In the genomic region with DNA sequence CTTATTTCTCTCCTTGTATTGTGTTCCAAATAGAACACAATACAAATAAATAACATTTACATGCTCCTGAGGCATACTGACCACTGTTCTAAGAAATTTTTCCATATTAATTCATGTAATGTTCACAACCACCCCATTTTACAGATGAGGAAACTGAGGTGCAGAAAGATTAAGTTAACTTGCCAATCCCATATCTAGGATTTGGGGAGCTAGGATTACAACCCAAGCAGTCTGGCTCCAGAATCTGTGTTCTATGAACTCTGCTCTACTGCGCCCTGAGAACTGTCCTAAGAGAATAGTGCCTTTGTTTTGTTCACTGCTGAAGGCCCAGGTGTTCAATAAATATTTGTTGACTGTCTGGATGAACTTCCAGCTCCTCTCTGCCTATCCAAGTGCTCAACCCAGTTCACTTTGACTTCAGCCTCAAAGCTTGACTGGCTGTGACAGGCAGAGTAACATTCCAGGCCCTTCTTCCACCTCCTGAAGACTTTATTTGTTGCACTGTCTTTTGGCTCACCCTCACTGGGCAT, we compare ENCODE assay signal across 1 cellular context.
A peak's percentile ranks its signal among the peaks of the same experiment; 100 is the strongest.
TF ChIP-seq lines count a peak whose summit lies in the region.

No MANE protein-coding gene starts in this region.

TF ChIP-seq in HepG2, 621 proteins besides CTCF, POLR2A, EP300 and RAD21 (continued from another document and continues in another):
- TF ChIP-seq, protein P1, sequence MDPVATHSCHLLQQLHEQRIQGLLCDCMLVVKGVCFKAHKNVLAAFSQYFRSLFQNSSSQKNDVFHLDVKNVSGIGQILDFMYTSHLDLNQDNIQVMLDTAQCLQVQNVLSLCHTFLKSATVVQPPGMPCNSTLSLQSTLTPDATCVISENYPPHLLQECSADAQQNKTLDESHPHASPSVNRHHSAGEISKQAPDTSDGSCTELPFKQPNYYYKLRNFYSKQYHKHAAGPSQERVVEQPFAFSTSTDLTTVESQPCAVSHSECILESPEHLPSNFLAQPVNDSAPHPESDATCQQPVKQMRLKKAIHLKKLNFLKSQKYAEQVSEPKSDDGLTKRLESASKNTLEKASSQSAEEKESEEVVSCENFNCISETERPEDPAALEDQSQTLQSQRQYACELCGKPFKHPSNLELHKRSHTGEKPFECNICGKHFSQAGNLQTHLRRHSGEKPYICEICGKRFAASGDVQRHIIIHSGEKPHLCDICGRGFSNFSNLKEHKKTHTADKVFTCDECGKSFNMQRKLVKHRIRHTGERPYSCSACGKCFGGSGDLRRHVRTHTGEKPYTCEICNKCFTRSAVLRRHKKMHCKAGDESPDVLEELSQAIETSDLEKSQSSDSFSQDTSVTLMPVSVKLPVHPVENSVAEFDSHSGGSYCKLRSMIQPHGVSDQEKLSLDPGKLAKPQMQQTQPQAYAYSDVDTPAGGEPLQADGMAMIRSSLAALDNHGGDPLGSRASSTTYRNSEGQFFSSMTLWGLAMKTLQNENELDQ (CRISPR knock-in tag; IDR thresholded peaks at IDR 0.05; ENCODE audit: borderline replicate concordance), result no peak
- TF ChIP-seq ZNF296 (CRISPR knock-in tag; conservative IDR thresholded peaks at IDR 0.05) (no peak), ETV5 (CRISPR knock-in tag; IDR thresholded peaks at IDR 0.05; ENCODE audit: borderline replicate concordance) (peak; percentile 33; the same call in 1 of the 2 replicates), SP140L (CRISPR knock-in tag; IDR thresholded peaks at IDR 0.05; ENCODE audit: borderline replicate concordance) (no peak), ATAD3A (CRISPR knock-in tag; IDR thresholded peaks at IDR 0.05) (no peak), ZNF354B (CRISPR knock-in tag; IDR thresholded peaks at IDR 0.05) (no peak), KLF16 (CRISPR knock-in tag; IDR thresholded peaks at IDR 0.05) (peak in 1 of 2 experiments; percentile 32; a peak in 1 of 4 replicates), KMT2B (CRISPR knock-in tag; IDR thresholded peaks at IDR 0.05) (0 out of 2 replicates have a peak, but pooled peaks have one; percentile 21), MYC (CRISPR knock-in tag; IDR thresholded peaks at IDR 0.05; ENCODE audit: borderline replicate concordance) (no peak), SALL1 (CRISPR knock-in tag; IDR thresholded peaks at IDR 0.05) (peak; percentile 93), POLR2G (IDR thresholded peaks at IDR 0.05; ENCODE audit: low read depth, low read length) (0 out of 2 replicates have a peak, but pooled peaks have one; percentile 44), ADNP (CRISPR knock-in tag; IDR thresholded peaks at IDR 0.05) (peak; percentile 93), ZNF589 (CRISPR knock-in tag; conservative IDR thresholded peaks at IDR 0.05) (no peak), MZF1 (CRISPR knock-in tag; IDR thresholded peaks at IDR 0.05; ENCODE audit: borderline replicate concordance) (no peak), ZNF879 (CRISPR knock-in tag; IDR thresholded peaks at IDR 0.05) (no peak), JUN (CRISPR knock-in tag; IDR thresholded peaks at IDR 0.05) (no peak), ONECUT2 (CRISPR knock-in tag; IDR thresholded peaks at IDR 0.05) (0 out of 2 replicates have a peak, but pooled peaks have one; percentile 60), RBM39 (IDR thresholded peaks at IDR 0.05; ENCODE audit: low read depth, low read length, poor library complexity, severe bottlenecking) (no peak), HNF4A (CRISPR knock-in tag; IDR thresholded peaks at IDR 0.05) (peak; percentile 80), ZBTB7A (CRISPR knock-in tag; IDR thresholded peaks at IDR 0.05) (no peak), ZFX (CRISPR knock-in tag; IDR thresholded peaks at IDR 0.05; ENCODE audit: low read depth) (peak; percentile 30; the same call in 1 of the 2 replicates), ZNF709 (CRISPR knock-in tag; IDR thresholded peaks at IDR 0.05) (no peak), CC2D1A (CRISPR knock-in tag; IDR thresholded peaks at IDR 0.05) (no peak), FOXK2 (IDR thresholded peaks at IDR 0.05) (no peak), SP5 (CRISPR knock-in tag; IDR thresholded peaks at IDR 0.05; ENCODE audit: borderline replicate concordance, low read depth) (no peak), PAF1 (CRISPR knock-in tag; IDR thresholded peaks at IDR 0.05) (no peak), TCF7L2 (IDR thresholded peaks at IDR 0.05; ENCODE audit: low read depth, low read length) (no peak), ZSCAN25 (CRISPR knock-in tag; IDR thresholded peaks at IDR 0.05) (no peak), ZNF766 (CRISPR knock-in tag; IDR thresholded peaks at IDR 0.05; ENCODE audit: borderline replicate concordance) (no peak), FOXP1 (IDR thresholded peaks at IDR 0.05) (0 out of 2 replicates have a peak, but pooled peaks have one; percentile 6), FOXP1 (CRISPR knock-in tag; IDR thresholded peaks at IDR 0.05) (peak; percentile 62; the same call in 1 of the 2 replicates)
- TF ChIP-seq, protein P2, sequence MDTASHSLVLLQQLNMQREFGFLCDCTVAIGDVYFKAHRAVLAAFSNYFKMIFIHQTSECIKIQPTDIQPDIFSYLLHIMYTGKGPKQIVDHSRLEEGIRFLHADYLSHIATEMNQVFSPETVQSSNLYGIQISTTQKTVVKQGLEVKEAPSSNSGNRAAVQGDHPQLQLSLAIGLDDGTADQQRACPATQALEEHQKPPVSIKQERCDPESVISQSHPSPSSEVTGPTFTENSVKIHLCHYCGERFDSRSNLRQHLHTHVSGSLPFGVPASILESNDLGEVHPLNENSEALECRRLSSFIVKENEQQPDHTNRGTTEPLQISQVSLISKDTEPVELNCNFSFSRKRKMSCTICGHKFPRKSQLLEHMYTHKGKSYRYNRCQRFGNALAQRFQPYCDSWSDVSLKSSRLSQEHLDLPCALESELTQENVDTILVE (CRISPR knock-in tag; IDR thresholded peaks at IDR 0.05), result no peak
- TF ChIP-seq, protein P3, sequence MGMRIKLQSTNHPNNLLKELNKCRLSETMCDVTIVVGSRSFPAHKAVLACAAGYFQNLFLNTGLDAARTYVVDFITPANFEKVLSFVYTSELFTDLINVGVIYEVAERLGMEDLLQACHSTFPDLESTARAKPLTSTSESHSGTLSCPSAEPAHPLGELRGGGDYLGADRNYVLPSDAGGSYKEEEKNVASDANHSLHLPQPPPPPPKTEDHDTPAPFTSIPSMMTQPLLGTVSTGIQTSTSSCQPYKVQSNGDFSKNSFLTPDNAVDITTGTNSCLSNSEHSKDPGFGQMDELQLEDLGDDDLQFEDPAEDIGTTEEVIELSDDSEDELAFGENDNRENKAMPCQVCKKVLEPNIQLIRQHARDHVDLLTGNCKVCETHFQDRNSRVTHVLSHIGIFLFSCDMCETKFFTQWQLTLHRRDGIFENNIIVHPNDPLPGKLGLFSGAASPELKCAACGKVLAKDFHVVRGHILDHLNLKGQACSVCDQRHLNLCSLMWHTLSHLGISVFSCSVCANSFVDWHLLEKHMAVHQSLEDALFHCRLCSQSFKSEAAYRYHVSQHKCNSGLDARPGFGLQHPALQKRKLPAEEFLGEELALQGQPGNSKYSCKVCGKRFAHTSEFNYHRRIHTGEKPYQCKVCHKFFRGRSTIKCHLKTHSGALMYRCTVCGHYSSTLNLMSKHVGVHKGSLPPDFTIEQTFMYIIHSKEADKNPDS (CRISPR knock-in tag; IDR thresholded peaks at IDR 0.05), result peak; percentile 90; the same call in 1 of the 2 replicates
- TF ChIP-seq, protein P4, sequence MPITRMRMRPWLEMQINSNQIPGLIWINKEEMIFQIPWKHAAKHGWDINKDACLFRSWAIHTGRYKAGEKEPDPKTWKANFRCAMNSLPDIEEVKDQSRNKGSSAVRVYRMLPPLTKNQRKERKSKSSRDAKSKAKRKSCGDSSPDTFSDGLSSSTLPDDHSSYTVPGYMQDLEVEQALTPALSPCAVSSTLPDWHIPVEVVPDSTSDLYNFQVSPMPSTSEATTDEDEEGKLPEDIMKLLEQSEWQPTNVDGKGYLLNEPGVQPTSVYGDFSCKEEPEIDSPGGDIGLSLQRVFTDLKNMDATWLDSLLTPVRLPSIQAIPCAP (CRISPR knock-in tag; IDR thresholded peaks at IDR 0.05; ENCODE audit: low read depth), result no peak
- TF ChIP-seq, protein P5, sequence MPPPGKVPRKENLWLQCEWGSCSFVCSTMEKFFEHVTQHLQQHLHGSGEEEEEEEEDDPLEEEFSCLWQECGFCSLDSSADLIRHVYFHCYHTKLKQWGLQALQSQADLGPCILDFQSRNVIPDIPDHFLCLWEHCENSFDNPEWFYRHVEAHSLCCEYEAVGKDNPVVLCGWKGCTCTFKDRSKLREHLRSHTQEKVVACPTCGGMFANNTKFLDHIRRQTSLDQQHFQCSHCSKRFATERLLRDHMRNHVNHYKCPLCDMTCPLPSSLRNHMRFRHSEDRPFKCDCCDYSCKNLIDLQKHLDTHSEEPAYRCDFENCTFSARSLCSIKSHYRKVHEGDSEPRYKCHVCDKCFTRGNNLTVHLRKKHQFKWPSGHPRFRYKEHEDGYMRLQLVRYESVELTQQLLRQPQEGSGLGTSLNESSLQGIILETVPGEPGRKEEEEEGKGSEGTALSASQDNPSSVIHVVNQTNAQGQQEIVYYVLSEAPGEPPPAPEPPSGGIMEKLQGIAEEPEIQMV (CRISPR knock-in tag; IDR thresholded peaks at IDR 0.05; ENCODE audit: low read depth), result no peak; the same call in 1 of the 2 replicates
- TF ChIP-seq, protein P6, sequence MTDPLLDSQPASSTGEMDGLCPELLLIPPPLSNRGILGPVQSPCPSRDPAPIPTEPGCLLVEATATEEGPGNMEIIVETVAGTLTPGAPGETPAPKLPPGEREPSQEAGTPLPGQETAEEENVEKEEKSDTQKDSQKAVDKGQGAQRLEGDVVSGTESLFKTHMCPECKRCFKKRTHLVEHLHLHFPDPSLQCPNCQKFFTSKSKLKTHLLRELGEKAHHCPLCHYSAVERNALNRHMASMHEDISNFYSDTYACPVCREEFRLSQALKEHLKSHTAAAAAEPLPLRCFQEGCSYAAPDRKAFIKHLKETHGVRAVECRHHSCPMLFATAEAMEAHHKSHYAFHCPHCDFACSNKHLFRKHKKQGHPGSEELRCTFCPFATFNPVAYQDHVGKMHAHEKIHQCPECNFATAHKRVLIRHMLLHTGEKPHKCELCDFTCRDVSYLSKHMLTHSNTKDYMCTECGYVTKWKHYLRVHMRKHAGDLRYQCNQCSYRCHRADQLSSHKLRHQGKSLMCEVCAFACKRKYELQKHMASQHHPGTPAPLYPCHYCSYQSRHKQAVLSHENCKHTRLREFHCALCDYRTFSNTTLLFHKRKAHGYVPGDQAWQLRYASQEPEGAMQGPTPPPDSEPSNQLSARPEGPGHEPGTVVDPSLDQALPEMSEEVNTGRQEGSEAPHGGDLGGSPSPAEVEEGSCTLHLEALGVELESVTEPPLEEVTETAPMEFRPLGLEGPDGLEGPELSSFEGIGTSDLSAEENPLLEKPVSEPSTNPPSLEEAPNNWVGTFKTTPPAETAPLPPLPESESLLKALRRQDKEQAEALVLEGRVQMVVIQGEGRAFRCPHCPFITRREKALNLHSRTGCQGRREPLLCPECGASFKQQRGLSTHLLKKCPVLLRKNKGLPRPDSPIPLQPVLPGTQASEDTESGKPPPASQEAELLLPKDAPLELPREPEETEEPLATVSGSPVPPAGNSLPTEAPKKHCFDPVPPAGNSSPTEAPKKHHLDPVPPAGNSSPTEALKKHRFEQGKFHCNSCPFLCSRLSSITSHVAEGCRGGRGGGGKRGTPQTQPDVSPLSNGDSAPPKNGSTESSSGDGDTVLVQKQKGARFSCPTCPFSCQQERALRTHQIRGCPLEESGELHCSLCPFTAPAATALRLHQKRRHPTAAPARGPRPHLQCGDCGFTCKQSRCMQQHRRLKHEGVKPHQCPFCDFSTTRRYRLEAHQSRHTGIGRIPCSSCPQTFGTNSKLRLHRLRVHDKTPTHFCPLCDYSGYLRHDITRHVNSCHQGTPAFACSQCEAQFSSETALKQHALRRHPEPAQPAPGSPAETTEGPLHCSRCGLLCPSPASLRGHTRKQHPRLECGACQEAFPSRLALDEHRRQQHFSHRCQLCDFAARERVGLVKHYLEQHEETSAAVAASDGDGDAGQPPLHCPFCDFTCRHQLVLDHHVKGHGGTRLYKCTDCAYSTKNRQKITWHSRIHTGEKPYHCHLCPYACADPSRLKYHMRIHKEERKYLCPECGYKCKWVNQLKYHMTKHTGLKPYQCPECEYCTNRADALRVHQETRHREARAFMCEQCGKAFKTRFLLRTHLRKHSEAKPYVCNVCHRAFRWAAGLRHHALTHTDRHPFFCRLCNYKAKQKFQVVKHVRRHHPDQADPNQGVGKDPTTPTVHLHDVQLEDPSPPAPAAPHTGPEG (CRISPR knock-in tag; IDR thresholded peaks at IDR 0.05), result no peak
- TF ChIP-seq, protein P7, sequence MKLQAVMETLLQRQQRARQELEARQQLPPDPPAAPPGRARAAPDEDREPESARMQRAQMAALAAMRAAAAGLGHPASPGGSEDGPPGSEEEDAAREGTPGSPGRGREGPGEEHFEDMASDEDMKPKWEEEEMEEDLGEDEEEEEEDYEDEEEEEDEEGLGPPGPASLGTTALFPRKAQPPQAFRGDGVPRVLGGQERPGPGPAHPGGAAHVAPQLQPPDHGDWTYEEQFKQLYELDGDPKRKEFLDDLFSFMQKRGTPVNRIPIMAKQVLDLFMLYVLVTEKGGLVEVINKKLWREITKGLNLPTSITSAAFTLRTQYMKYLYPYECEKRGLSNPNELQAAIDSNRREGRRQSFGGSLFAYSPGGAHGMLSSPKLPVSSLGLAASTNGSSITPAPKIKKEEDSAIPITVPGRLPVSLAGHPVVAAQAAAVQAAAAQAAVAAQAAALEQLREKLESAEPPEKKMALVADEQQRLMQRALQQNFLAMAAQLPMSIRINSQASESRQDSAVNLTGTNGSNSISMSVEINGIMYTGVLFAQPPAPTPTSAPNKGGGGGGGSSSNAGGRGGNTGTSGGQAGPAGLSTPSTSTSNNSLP (IDR thresholded peaks at IDR 0.05; ENCODE audit: low read depth, low read length), result peak; percentile 72
- TF ChIP-seq, protein P8, sequence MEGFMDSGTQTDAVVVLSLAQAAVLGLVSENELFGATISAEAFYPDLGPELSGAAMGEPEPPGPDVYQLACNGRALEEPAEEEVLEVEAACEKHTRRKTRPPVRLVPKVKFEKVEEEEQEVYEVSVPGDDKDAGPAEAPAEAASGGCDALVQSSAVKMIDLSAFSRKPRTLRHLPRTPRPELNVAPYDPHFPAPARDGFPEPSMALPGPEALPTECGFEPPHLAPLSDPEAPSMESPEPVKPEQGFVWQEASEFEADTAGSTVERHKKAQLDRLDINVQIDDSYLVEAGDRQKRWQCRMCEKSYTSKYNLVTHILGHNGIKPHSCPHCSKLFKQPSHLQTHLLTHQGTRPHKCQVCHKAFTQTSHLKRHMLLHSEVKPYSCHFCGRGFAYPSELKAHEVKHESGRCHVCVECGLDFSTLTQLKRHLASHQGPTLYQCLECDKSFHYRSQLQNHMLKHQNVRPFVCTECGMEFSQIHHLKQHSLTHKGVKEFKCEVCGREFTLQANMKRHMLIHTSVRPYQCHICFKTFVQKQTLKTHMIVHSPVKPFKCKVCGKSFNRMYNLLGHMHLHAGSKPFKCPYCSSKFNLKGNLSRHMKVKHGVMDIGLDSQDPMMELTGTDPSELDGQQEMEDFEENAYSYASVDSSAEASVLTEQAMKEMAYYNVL (CRISPR knock-in tag; IDR thresholded peaks at IDR 0.05; ENCODE audit: borderline replicate concordance), result peak; percentile 80
- TF ChIP-seq, protein P9, sequence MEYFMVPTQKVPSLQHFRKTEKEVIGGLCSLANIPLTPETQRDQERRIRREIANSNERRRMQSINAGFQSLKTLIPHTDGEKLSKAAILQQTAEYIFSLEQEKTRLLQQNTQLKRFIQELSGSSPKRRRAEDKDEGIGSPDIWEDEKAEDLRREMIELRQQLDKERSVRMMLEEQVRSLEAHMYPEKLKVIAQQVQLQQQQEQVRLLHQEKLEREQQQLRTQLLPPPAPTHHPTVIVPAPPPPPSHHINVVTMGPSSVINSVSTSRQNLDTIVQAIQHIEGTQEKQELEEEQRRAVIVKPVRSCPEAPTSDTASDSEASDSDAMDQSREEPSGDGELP (IDR thresholded peaks at IDR 0.05; ENCODE audit: borderline replicate concordance, low read depth), result peak; percentile 75; the same call in 1 of the 2 replicates
